ENCODE assay signal across 3 cellular contexts in genomic region chr1:18608534-18608933, GRCh38.
TF ChIP-seq lines count a peak whose summit lies in the region.

No MANE protein-coding gene starts in this region.

TF ChIP-seq in SK-N-SH, 30 proteins besides CTCF, POLR2A, EP300 and RAD21:
- TF ChIP-seq MXI1 (IDR thresholded peaks at IDR 0.05; ENCODE audit: low read depth, low read length) (no peak), POLR2AphosphoS5 (IDR thresholded peaks at IDR 0.05; ENCODE audit: low read depth, low read length) (no peak), SIN3A (IDR thresholded peaks at IDR 0.05; ENCODE audit: borderline replicate concordance, low read depth, low read length) (no peak), MEF2A (IDR thresholded peaks at IDR 0.05; ENCODE audit: borderline replicate concordance, low read depth) (no peak), FOSL2 (IDR thresholded peaks at IDR 0.05; ENCODE audit: borderline replicate concordance, low read depth) (no peak), FOXJ3 (CRISPR knock-in tag; IDR thresholded peaks at IDR 0.05) (no peak), JUND (IDR thresholded peaks at IDR 0.05) (no peak), ZBTB33 (IDR thresholded peaks at IDR 0.05; ENCODE audit: borderline replicate concordance, low read depth) (no peak), NRF1 (IDR thresholded peaks at IDR 0.05; ENCODE audit: low read depth, low read length) (no peak), EZH2phosphoT487 (IDR thresholded peaks at IDR 0.05; ENCODE audit: borderline replicate concordance, low read depth) (no peak), REST (IDR thresholded peaks at IDR 0.05; ENCODE audit: low read depth, low read length) (no peak), SMC3 (IDR thresholded peaks at IDR 0.05; ENCODE audit: low read depth, low read length) (no peak), GABPA (IDR thresholded peaks at IDR 0.05; ENCODE audit: low read depth) (no peak), TAF1 (IDR thresholded peaks at IDR 0.05; ENCODE audit: borderline replicate concordance, low read depth, low read length) (no peak), MAX (IDR thresholded peaks at IDR 0.05; ENCODE audit: low read depth) (no peak)
TF ChIP-seq in SK-N-SH: peak in this region for 0.

TF ChIP-seq in SK-N-SH treated with all-trans-retinoic acid at 6 μM for 48 hours, 23 proteins besides CTCF, POLR2A, EP300 and RAD21:
- TF ChIP-seq ESRRG (CRISPR knock-in tag; IDR thresholded peaks at IDR 0.05) (no peak), GLIS3 (CRISPR knock-in tag; IDR thresholded peaks at IDR 0.05) (no peak), ARNTL (CRISPR knock-in tag; IDR thresholded peaks at IDR 0.05; ENCODE audit: borderline replicate concordance, low read depth) (no peak)
- TF ChIP-seq, protein P1, sequence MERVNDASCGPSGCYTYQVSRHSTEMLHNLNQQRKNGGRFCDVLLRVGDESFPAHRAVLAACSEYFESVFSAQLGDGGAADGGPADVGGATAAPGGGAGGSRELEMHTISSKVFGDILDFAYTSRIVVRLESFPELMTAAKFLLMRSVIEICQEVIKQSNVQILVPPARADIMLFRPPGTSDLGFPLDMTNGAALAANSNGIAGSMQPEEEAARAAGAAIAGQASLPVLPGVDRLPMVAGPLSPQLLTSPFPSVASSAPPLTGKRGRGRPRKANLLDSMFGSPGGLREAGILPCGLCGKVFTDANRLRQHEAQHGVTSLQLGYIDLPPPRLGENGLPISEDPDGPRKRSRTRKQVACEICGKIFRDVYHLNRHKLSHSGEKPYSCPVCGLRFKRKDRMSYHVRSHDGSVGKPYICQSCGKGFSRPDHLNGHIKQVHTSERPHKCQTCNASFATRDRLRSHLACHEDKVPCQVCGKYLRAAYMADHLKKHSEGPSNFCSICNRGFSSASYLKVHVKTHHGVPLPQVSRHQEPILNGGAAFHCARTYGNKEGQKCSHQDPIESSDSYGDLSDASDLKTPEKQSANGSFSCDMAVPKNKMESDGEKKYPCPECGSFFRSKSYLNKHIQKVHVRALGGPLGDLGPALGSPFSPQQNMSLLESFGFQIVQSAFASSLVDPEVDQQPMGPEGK (CRISPR knock-in tag; IDR thresholded peaks at IDR 0.05; ENCODE audit: borderline replicate concordance), result no peak

TF ChIP-seq in H1, 55 proteins besides CTCF, POLR2A, EP300 and RAD21:
- TF ChIP-seq POU5F1 (IDR thresholded peaks at IDR 0.05; ENCODE audit: low read depth, low read length) (no peak), BACH1 (IDR thresholded peaks at IDR 0.05; ENCODE audit: low read length) (no peak), TAF7 (optimal IDR thresholded peaks at IDR 0.05; ENCODE audit: borderline replicate concordance, low read depth, low read length) (no peak), POLR2AphosphoS5 (IDR thresholded peaks at IDR 0.05; ENCODE audit: low read depth, low read length) (no peak), BCL11A (IDR thresholded peaks at IDR 0.05; ENCODE audit: low read depth in 2 of 2, low read length in 2 of 2) (no peak), CHD1 (IDR thresholded peaks at IDR 0.05; ENCODE audit: low read depth, low read length) (no peak), CREB1 (IDR thresholded peaks at IDR 0.05) (no peak), KDM5A (IDR thresholded peaks at IDR 0.05; ENCODE audit: low read length) (no peak), GTF2F1 (IDR thresholded peaks at IDR 0.05; ENCODE audit: borderline replicate concordance, low read depth, low read length) (no peak), ZNF274 (IDR thresholded peaks at IDR 0.05; ENCODE audit: borderline replicate concordance, extremely low read depth, low read length) (no peak)
